1 cellular context compared by ENCODE assay signal in the genomic region with DNA sequence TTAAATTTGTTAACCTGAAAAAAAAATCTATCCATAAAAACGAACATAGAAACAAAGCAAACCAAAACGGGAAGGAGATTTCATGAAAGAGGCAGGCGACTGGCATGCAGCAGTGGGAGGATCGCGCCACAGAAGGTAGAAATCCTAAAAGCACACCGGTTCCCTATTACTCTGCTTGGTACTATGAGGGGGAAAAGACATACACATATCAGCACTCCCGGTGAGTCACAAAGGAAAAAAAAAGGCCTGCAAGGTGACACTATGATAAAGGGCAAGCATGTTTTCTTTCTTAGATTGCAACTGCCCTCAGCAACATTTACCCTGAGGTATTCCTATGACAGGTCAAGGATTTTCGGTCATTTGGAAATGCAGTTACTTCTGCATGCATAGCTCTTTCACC.
TF ChIP-seq lines count a peak whose summit lies in the region.

No MANE protein-coding gene starts in this region.

TF ChIP-seq in K562, 482 proteins besides CTCF, POLR2A, EP300 and RAD21 (continued from another document and continues in another):
- TF ChIP-seq, protein P1, sequence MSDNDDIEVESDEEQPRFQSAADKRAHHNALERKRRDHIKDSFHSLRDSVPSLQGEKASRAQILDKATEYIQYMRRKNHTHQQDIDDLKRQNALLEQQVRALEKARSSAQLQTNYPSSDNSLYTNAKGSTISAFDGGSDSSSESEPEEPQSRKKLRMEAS (CRISPR knock-in tag; IDR thresholded peaks at IDR 0.05) = no peak
- no peak for TF ChIP-seq ETV5 (CRISPR knock-in tag; IDR thresholded peaks at IDR 0.05; ENCODE audit: low read depth)
- TF ChIP-seq, protein P2, sequence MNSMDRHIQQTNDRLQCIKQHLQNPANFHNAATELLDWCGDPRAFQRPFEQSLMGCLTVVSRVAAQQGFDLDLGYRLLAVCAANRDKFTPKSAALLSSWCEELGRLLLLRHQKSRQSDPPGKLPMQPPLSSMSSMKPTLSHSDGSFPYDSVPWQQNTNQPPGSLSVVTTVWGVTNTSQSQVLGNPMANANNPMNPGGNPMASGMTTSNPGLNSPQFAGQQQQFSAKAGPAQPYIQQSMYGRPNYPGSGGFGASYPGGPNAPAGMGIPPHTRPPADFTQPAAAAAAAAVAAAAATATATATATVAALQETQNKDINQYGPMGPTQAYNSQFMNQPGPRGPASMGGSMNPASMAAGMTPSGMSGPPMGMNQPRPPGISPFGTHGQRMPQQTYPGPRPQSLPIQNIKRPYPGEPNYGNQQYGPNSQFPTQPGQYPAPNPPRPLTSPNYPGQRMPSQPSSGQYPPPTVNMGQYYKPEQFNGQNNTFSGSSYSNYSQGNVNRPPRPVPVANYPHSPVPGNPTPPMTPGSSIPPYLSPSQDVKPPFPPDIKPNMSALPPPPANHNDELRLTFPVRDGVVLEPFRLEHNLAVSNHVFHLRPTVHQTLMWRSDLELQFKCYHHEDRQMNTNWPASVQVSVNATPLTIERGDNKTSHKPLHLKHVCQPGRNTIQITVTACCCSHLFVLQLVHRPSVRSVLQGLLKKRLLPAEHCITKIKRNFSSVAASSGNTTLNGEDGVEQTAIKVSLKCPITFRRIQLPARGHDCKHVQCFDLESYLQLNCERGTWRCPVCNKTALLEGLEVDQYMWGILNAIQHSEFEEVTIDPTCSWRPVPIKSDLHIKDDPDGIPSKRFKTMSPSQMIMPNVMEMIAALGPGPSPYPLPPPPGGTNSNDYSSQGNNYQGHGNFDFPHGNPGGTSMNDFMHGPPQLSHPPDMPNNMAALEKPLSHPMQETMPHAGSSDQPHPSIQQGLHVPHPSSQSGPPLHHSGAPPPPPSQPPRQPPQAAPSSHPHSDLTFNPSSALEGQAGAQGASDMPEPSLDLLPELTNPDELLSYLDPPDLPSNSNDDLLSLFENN (IDR thresholded peaks at IDR 0.05; ENCODE audit: low read depth in 2 of 2, low read length in 2 of 2) = no peak
- TF ChIP-seq PML (IDR thresholded peaks at IDR 0.05; ENCODE audit: low read length) = 0 out of 2 replicates have a peak, but pooled peaks have one; percentile 41
- TF ChIP-seq, protein P3, sequence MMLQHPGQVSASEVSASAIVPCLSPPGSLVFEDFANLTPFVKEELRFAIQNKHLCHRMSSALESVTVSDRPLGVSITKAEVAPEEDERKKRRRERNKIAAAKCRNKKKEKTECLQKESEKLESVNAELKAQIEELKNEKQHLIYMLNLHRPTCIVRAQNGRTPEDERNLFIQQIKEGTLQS (IDR thresholded peaks at IDR 0.05) = peak; percentile 57
- TF ChIP-seq, protein P3 (CRISPR knock-in tag; conservative IDR thresholded peaks at IDR 0.05) = no peak
- TF ChIP-seq, protein P4, sequence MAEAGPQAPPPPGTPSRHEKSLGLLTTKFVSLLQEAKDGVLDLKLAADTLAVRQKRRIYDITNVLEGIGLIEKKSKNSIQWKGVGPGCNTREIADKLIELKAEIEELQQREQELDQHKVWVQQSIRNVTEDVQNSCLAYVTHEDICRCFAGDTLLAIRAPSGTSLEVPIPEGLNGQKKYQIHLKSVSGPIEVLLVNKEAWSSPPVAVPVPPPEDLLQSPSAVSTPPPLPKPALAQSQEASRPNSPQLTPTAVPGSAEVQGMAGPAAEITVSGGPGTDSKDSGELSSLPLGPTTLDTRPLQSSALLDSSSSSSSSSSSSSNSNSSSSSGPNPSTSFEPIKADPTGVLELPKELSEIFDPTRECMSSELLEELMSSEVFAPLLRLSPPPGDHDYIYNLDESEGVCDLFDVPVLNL (CRISPR knock-in tag; IDR thresholded peaks at IDR 0.05; ENCODE audit: low read depth) = no peak
- TF ChIP-seq, protein P5, sequence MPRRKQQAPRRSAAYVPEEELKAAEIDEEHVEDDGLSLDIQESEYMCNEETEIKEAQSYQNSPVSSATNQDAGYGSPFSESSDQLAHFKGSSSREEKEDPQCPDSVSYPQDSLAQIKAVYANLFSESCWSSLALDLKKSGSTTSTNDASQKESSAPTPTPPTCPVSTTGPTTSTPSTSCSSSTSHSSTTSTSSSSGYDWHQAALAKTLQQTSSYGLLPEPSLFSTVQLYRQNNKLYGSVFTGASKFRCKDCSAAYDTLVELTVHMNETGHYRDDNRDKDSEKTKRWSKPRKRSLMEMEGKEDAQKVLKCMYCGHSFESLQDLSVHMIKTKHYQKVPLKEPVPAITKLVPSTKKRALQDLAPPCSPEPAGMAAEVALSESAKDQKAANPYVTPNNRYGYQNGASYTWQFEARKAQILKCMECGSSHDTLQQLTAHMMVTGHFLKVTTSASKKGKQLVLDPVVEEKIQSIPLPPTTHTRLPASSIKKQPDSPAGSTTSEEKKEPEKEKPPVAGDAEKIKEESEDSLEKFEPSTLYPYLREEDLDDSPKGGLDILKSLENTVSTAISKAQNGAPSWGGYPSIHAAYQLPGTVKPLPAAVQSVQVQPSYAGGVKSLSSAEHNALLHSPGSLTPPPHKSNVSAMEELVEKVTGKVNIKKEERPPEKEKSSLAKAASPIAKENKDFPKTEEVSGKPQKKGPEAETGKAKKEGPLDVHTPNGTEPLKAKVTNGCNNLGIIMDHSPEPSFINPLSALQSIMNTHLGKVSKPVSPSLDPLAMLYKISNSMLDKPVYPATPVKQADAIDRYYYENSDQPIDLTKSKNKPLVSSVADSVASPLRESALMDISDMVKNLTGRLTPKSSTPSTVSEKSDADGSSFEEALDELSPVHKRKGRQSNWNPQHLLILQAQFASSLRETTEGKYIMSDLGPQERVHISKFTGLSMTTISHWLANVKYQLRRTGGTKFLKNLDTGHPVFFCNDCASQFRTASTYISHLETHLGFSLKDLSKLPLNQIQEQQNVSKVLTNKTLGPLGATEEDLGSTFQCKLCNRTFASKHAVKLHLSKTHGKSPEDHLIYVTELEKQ (CRISPR knock-in tag; IDR thresholded peaks at IDR 0.05) = no peak
- TF ChIP-seq POLR2AphosphoS5 (IDR thresholded peaks at IDR 0.05; ENCODE audit: control insufficient read depth, insufficient read depth, low read depth, low read length) = peak; percentile 69
- no peak for TF ChIP-seq NCOA1 (IDR thresholded peaks at IDR 0.05; ENCODE audit: low read depth)
- TF ChIP-seq, protein P6, sequence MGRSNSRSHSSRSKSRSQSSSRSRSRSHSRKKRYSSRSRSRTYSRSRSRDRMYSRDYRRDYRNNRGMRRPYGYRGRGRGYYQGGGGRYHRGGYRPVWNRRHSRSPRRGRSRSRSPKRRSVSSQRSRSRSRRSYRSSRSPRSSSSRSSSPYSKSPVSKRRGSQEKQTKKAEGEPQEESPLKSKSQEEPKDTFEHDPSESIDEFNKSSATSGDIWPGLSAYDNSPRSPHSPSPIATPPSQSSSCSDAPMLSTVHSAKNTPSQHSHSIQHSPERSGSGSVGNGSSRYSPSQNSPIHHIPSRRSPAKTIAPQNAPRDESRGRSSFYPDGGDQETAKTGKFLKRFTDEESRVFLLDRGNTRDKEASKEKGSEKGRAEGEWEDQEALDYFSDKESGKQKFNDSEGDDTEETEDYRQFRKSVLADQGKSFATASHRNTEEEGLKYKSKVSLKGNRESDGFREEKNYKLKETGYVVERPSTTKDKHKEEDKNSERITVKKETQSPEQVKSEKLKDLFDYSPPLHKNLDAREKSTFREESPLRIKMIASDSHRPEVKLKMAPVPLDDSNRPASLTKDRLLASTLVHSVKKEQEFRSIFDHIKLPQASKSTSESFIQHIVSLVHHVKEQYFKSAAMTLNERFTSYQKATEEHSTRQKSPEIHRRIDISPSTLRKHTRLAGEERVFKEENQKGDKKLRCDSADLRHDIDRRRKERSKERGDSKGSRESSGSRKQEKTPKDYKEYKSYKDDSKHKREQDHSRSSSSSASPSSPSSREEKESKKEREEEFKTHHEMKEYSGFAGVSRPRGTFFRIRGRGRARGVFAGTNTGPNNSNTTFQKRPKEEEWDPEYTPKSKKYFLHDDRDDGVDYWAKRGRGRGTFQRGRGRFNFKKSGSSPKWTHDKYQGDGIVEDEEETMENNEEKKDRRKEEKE (IDR thresholded peaks at IDR 0.05; ENCODE audit: borderline replicate concordance in 1 of 2, control insufficient read depth in 1 of 2, low read depth in 2 of 2, low read length in 1 of 2) = no peak
- TF ChIP-seq ZNF384 (IDR thresholded peaks at IDR 0.05; ENCODE audit: low read depth, low read length) = peak; percentile 96
- TF ChIP-seq COPS2 (conservative IDR thresholded peaks at IDR 0.05) = no peak
- TF ChIP-seq, protein P7, sequence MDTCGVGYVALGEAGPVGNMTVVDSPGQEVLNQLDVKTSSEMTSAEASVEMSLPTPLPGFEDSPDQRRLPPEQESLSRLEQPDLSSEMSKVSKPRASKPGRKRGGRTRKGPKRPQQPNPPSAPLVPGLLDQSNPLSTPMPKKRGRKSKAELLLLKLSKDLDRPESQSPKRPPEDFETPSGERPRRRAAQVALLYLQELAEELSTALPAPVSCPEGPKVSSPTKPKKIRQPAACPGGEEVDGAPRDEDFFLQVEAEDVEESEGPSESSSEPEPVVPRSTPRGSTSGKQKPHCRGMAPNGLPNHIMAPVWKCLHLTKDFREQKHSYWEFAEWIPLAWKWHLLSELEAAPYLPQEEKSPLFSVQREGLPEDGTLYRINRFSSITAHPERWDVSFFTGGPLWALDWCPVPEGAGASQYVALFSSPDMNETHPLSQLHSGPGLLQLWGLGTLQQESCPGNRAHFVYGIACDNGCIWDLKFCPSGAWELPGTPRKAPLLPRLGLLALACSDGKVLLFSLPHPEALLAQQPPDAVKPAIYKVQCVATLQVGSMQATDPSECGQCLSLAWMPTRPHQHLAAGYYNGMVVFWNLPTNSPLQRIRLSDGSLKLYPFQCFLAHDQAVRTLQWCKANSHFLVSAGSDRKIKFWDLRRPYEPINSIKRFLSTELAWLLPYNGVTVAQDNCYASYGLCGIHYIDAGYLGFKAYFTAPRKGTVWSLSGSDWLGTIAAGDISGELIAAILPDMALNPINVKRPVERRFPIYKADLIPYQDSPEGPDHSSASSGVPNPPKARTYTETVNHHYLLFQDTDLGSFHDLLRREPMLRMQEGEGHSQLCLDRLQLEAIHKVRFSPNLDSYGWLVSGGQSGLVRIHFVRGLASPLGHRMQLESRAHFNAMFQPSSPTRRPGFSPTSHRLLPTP (IDR thresholded peaks at IDR 0.05; ENCODE audit: borderline replicate concordance, extremely low read depth, insufficient read length) = no peak
- no peak for TF ChIP-seq NR2C2 (CRISPR knock-in tag; IDR thresholded peaks at IDR 0.05)
- no peak for TF ChIP-seq NR2C2 (tag; IDR thresholded peaks at IDR 0.05)
- TF ChIP-seq C11orf30 (IDR thresholded peaks at IDR 0.05; ENCODE audit: low read depth) = no peak
- TF ChIP-seq NR1H2 (CRISPR knock-in tag; IDR thresholded peaks at IDR 0.05) = no peak
- TF ChIP-seq MBD2 (IDR thresholded peaks at IDR 0.05; ENCODE audit: borderline replicate concordance, low read depth) = no peak
- no peak for TF ChIP-seq HSF4 (CRISPR knock-in tag; IDR thresholded peaks at IDR 0.05; ENCODE audit: borderline replicate concordance)
- peak; percentile 78 for TF ChIP-seq TEAD4 (IDR thresholded peaks at IDR 0.05; ENCODE audit: low read length)
- no peak for TF ChIP-seq TEAD4 (CRISPR knock-in tag; IDR thresholded peaks at IDR 0.05; ENCODE audit: borderline replicate concordance)
- peak; percentile 29 to 45; a peak in 2 of 4 replicates for TF ChIP-seq FOXK2 (conservative IDR thresholded peaks at IDR 0.05 in 1 of 2, IDR thresholded peaks at IDR 0.05 in 1 of 2; ENCODE audit: low read depth in 2 of 2)
- no peak for TF ChIP-seq TFAM (CRISPR knock-in tag; conservative IDR thresholded peaks at IDR 0.05)
- TF ChIP-seq, protein P8, sequence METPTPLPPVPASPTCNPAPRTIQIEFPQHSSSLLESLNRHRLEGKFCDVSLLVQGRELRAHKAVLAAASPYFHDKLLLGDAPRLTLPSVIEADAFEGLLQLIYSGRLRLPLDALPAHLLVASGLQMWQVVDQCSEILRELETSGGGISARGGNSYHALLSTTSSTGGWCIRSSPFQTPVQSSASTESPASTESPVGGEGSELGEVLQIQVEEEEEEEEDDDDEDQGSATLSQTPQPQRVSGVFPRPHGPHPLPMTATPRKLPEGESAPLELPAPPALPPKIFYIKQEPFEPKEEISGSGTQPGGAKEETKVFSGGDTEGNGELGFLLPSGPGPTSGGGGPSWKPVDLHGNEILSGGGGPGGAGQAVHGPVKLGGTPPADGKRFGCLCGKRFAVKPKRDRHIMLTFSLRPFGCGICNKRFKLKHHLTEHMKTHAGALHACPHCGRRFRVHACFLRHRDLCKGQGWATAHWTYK (CRISPR knock-in tag; IDR thresholded peaks at IDR 0.05) = no peak
- no peak for TF ChIP-seq ZNF778 (CRISPR knock-in tag; IDR thresholded peaks at IDR 0.05)
- no peak for TF ChIP-seq RAD51 (IDR thresholded peaks at IDR 0.05; ENCODE audit: borderline replicate concordance, low read depth)
- no peak for TF ChIP-seq NCOA6 (IDR thresholded peaks at IDR 0.05)
- TF ChIP-seq IRF2 (CRISPR knock-in tag; IDR thresholded peaks at IDR 0.05) = no peak
- TF ChIP-seq SMARCC2 (IDR thresholded peaks at IDR 0.05; ENCODE audit: low read depth) = peak; percentile 65; the same call in 1 of the 2 replicates
- no peak for TF ChIP-seq POLR3G (IDR thresholded peaks at IDR 0.05; ENCODE audit: extremely low read depth, insufficient read length, insufficient replicate concordance)
- TF ChIP-seq TBP (optimal IDR thresholded peaks at IDR 0.05; ENCODE audit: low read depth, low read length) = no peak
- TF ChIP-seq YY1 (IDR thresholded peaks at IDR 0.05; ENCODE audit: borderline replicate concordance in 1 of 3, control insufficient read depth in 1 of 3, extremely low read depth in 1 of 3, insufficient read depth in 3 of 3, insufficient read length in 1 of 3, insufficient replicate concordance in 2 of 3, low read depth in 1 of 3, low read length in 2 of 3) = no peak
- TF ChIP-seq, protein P9, sequence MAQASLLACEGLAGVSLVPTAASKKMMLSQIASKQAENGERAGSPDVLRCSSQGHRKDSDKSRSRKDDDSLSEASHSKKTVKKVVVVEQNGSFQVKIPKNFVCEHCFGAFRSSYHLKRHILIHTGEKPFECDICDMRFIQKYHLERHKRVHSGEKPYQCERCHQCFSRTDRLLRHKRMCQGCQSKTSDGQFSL (CRISPR knock-in tag; IDR thresholded peaks at IDR 0.05) = no peak
- TF ChIP-seq, protein P9 (tag; IDR thresholded peaks at IDR 0.05) = no peak
- TF ChIP-seq STAT5A (IDR thresholded peaks at IDR 0.05; ENCODE audit: borderline replicate concordance, low read length) = peak; percentile 31; the same call in 1 of the 2 replicates
- TF ChIP-seq, protein P10, sequence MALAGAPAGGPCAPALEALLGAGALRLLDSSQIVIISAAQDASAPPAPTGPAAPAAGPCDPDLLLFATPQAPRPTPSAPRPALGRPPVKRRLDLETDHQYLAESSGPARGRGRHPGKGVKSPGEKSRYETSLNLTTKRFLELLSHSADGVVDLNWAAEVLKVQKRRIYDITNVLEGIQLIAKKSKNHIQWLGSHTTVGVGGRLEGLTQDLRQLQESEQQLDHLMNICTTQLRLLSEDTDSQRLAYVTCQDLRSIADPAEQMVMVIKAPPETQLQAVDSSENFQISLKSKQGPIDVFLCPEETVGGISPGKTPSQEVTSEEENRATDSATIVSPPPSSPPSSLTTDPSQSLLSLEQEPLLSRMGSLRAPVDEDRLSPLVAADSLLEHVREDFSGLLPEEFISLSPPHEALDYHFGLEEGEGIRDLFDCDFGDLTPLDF (CRISPR knock-in tag; IDR thresholded peaks at IDR 0.05) = no peak
- peak in 1 of 2 experiments; percentile 34; a peak in 1 of 4 replicates for TF ChIP-seq TRIM24 (IDR thresholded peaks at IDR 0.05)
- no peak for TF ChIP-seq ZNF263 (CRISPR knock-in tag; IDR thresholded peaks at IDR 0.05; ENCODE audit: borderline replicate concordance)
- TF ChIP-seq SMARCB1 (IDR thresholded peaks at IDR 0.05; ENCODE audit: insufficient read length, low read depth) = peak; percentile 81
